ENCODE assay signal across 11 cellular contexts in the genomic region with DNA sequence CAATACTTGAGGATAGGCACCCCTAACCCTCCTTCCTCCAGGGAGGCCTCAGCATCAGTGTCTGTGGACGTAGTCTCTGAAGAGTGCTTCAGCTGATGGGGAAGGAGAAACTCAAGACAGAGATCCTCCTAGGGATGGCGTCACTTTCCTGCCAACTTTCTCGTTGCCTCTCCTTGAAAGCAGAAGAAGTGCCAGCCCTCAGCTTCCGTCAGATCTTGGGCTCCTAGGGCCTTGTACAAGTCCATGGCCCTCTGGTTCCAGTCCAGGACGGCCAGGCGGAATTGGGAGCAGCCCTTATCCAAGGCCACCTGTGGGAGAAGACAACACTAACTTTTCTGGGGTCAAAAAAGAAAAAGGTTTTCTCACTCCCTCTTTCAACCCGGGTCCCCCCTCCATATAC. TPM values are rescaled to one million over a fixed set of nuclear protein-coding genes. Genes with fewer than 3 reads are reported as not detected.
DNase-seq lines count a peak whose midpoint lies in the region; ATAC-seq, FAIRE-seq and TF ChIP-seq lines count a peak whose summit lies in the region.
"Had no signal": no experiment of that assay in that cellular context is flagged by ENCODE, and none has a peak within 500 bp of the region (broad histone marks: within the 10 kb centered on the region; RNA-seq: fewer than 3 reads in every experiment).

No MANE protein-coding gene starts in this region.

- H3K4me3 ChIP-seq in A549 = no peak overlapping the region
- H3K4me3 ChIP-seq in HFF-Myc (replicated peaks; ENCODE audit: low read depth, low read length) = peak overlapping the region; percentile 68
- H3K4me3 ChIP-seq in mammary epithelial cell (replicated peaks in 1 of 3; ENCODE audit: insufficient read depth in 1 of 3, low read depth in 2 of 3, low read length in 3 of 3) = peak overlapping the region in 1 of 3 experiments; percentile 76
- peak overlapping the region in 1 of 2 experiments; percentile 93 for H3K4me3 ChIP-seq in mesenchymal stem cell (ENCODE audit: insufficient read depth in 1 of 2, low read depth in 1 of 2, low read length in 2 of 2)

- dilution Hi-C loops in mammary epithelial cell (cut with HindIII; ENCODE audit: low sequenced_read_pairs) = no loop called here

- H4K8ac ChIP-seq in mesenchymal stem cell (ENCODE audit: low read length) = peak overlapping the region; percentile 9

- no peak overlapping the region for H3K14ac ChIP-seq in mesenchymal stem cell (ENCODE audit: low read length in 2 of 2)

- POLR2A ChIA-PET in A549 (lab: Yijun Ruan, JAX) = interaction anchor here (1.0 to 2.7 kb wide), 3 partner anchors 12 to 60 kb away, joined by 3 to 81 read pairs (median 34); a partner anchor contains a TSS

- H2AK5ac ChIP-seq in mesenchymal stem cell (ENCODE audit: low read length, severe bottlenecking) = peak overlapping the region; percentile 55

- H2BK120ac ChIP-seq in mesenchymal stem cell (ENCODE audit: low read depth, low read length) = no peak overlapping the region

- H3K79me1 ChIP-seq in mesenchymal stem cell (replicated peaks; ENCODE audit: low read length, poor library complexity, severe bottlenecking) = peaks cover 9% of the 10 kb centered on the region

- TF ChIP-seq RAD21 in A549 (conservative IDR thresholded peaks at IDR 0.05 in 1 of 2, IDR thresholded peaks at IDR 0.05 in 1 of 2) = no peak

- H3K9me3 ChIP-seq in A549 = no peaks in the 10 kb centered on the region
- no peaks in the 10 kb centered on the region for H3K9me3 ChIP-seq in mammary epithelial cell (replicated peaks; ENCODE audit: insufficient read depth, low read length)
- no peaks in the 10 kb centered on the region for H3K9me3 ChIP-seq in mesenchymal stem cell (ENCODE audit: control insufficient read depth, low read length)

- DNase-seq in A549 (ENCODE audit: low read depth in 1 of 2, low spot score in 1 of 2) (no peak), HFF-Myc (ENCODE audit: extremely low read depth, low read depth) (no peak), mammary epithelial cell (no peak), mesenchymal stem cell (no peak), NCI-H2196 (lab: John Stamatoyannopoulos, UW; ENCODE audit: unreplicated experiment) (no peak), HCEC 1CT (no peak)
- no peak for DNase-seq in stimulated activated naive B cell treated with anti-CD40 and anti-IgM and Interleukin-4, amounts not matched to agents 10 μg/mL and 1 μg/mL and 100 μg/mL, for 72 hours

- H3K4me2 ChIP-seq in A549 (peak overlapping the region; percentile 95), mammary epithelial cell (ENCODE audit: insufficient read depth, low read depth, low read length) (peak overlapping the region; percentile 89), mesenchymal stem cell (ENCODE audit: low read length, poor library complexity, severe bottlenecking) (peak overlapping the region; percentile 52)

- WGBS in A549 (ENCODE audit: missing lambda C conversion rate) = 89% methylated on average over 7 of the region's 7 CpGs
- WGBS in mammary epithelial cell (ENCODE audit: low coverage, missing lambda C conversion rate) = 90% methylated on average over 7 of the region's 7 CpGs
- 90% methylated on average over 7 of the region's 7 CpGs for WGBS in mesenchymal stem cell

- no peak for TF ChIP-seq EP300 in A549 (IDR thresholded peaks at IDR 0.05)

- CTCF ChIA-PET in A549 (lab: Yijun Ruan, JAX) (interaction anchor here (1.3 to 14.2 kb wide), 8 partner anchors 7 to 90 kb away, joined by 4 to 130 read pairs (median 12); a partner anchor contains a TSS), mammary epithelial cell (lab: Charles Lee; ENCODE audit: low non-redundant PET) (no interaction called here)

- no peak overlapping the region for H3K27ac Mint-ChIP-seq in stimulated activated naive B cell treated with anti-CD40 and anti-IgM and Interleukin-4, amounts not matched to agents 10 μg/mL and 1 μg/mL and 100 μg/mL, for 72 hours

- H3K27me3 ChIP-seq in mammary epithelial cell (ENCODE audit: insufficient read depth, low read length) = no peaks in the 10 kb centered on the region
- no peaks in the 10 kb centered on the region for H3K27me3 ChIP-seq in mesenchymal stem cell (ENCODE audit: control insufficient read depth in 1 of 2, insufficient read depth in 1 of 2, low read length in 2 of 2)

- H3K27me3 Mint-ChIP-seq in stimulated activated naive B cell treated with anti-CD40 and anti-IgM and Interleukin-4, amounts not matched to agents 10 μg/mL and 1 μg/mL and 100 μg/mL, for 72 hours = no peaks in the 10 kb centered on the region

- H3K9ac ChIP-seq in mammary epithelial cell (ENCODE audit: insufficient read depth, low read length) (no peak overlapping the region), mesenchymal stem cell (ENCODE audit: low read length) (peak overlapping the region; percentile 98)

- peaks cover 9 to 14% of the 10 kb centered on the region in 2 donors for H3K4me1 Mint-ChIP-seq in stimulated activated naive B cell treated with anti-CD40 and anti-IgM and Interleukin-4, amounts not matched to agents 10 μg/mL and 1 μg/mL and 100 μg/mL, for 72 hours

- no peaks in the 10 kb centered on the region for H3K9me3 Mint-ChIP-seq in stimulated activated naive B cell treated with anti-CD40 and anti-IgM and Interleukin-4, amounts not matched to agents 10 μg/mL and 1 μg/mL and 100 μg/mL, for 72 hours

- TF ChIP-seq CTCF in A549 (IDR thresholded peaks at IDR 0.05) (no peak), HFF-Myc (IDR thresholded peaks at IDR 0.05; ENCODE audit: low read depth, low read length, missing control alignments) (no peak), mammary epithelial cell (conservative IDR thresholded peaks at IDR 0.05 in 1 of 2, IDR thresholded peaks at IDR 0.05 in 1 of 2; ENCODE audit: extremely low read depth in 1 of 2, insufficient read depth in 1 of 2, low read depth in 1 of 2, low read length in 2 of 2) (no peak)

- H3K27ac ChIP-seq in A549 (no peak overlapping the region), mammary epithelial cell (ENCODE audit: insufficient read depth, low read depth, low read length) (no peak overlapping the region), mesenchymal stem cell (ENCODE audit: low read length, poor library complexity, severe bottlenecking) (no peak overlapping the region)

- in situ Hi-C loops in mammary epithelial cell (cut with MboI; ENCODE audit: low sequenced_read_pairs in 2 of 2) = loop anchor here in 1 of 2 donors (5.0 kb wide), 1 partner anchor 61 kb away; a partner anchor contains a TSS

- FAIRE-seq in A549 (lab: Jason Lieb, UNC) = no peak

- H4K91ac ChIP-seq in mesenchymal stem cell (ENCODE audit: low read length) = no peak overlapping the region

- no peak overlapping the region for H3K4ac ChIP-seq in mesenchymal stem cell (ENCODE audit: low read depth in 1 of 2, low read length in 2 of 2)

- ATAC-seq in A549 (no peak), GM21723 (IDR thresholded peaks at IDR 0.05; ENCODE audit: unreplicated experiment) (no peak)
- no peak for ATAC-seq in stimulated activated naive B cell treated with anti-CD40 and anti-IgM and Interleukin-4, amounts not matched to agents 10 μg/mL and 1 μg/mL and 100 μg/mL, for 72 hours (replicated peaks)

- H3K4me3 Mint-ChIP-seq in stimulated activated naive B cell treated with anti-CD40 and anti-IgM and Interleukin-4, amounts not matched to agents 10 μg/mL and 1 μg/mL and 100 μg/mL, for 72 hours = peak overlapping the region in 1 of 2 donors; percentile 90

- BruUV-seq in mammary epithelial cell (replicated peaks; lab: Mats Ljungman, UMichigan) = TSS peak; percentile 77

- H2BK15ac ChIP-seq in mesenchymal stem cell (ENCODE audit: low read depth, poor library complexity, severe bottlenecking) = no peak overlapping the region

- TF ChIP-seq POLR2A in A549 (IDR thresholded peaks at IDR 0.05; ENCODE audit: low read length) = no peak

- H2AFZ ChIP-seq in mammary epithelial cell (ENCODE audit: low read depth, low read length) (no peak overlapping the region), mesenchymal stem cell (ENCODE audit: low read depth, low read length) (no peak overlapping the region)

- no peak overlapping the region for H2BK12ac ChIP-seq in mesenchymal stem cell (ENCODE audit: low read length in 2 of 2)

- H3K18ac ChIP-seq in mesenchymal stem cell (ENCODE audit: low read depth in 1 of 2, low read length in 2 of 2) = no peak overlapping the region

- no peak overlapping the region for H2BK5ac ChIP-seq in mesenchymal stem cell (ENCODE audit: low read depth, low read length, poor library complexity, severe bottlenecking)

- intact Hi-C loops in mammary epithelial cell (cut with micrococcal nuclease) = no loop called here

- H3K23ac ChIP-seq in mesenchymal stem cell (ENCODE audit: low read length in 2 of 2) = no peak overlapping the region

- H3K36me3 Mint-ChIP-seq in stimulated activated naive B cell treated with anti-CD40 and anti-IgM and Interleukin-4, amounts not matched to agents 10 μg/mL and 1 μg/mL and 100 μg/mL, for 72 hours = peaks cover 0 to 12% of the 10 kb centered on the region in 2 donors

- H3K79me2 ChIP-seq in mammary epithelial cell (ENCODE audit: insufficient read depth, low read length) = peaks cover 9% of the 10 kb centered on the region

- H4K20me1 ChIP-seq in mammary epithelial cell (ENCODE audit: insufficient read depth, low read length) = no peaks in the 10 kb centered on the region

- H3K4me1 ChIP-seq in A549 (peaks cover 10% of the 10 kb centered on the region; the same call in 2 of the 3 replicates), mammary epithelial cell (ENCODE audit: insufficient read depth, low read length) (peaks cover 2% of the 10 kb centered on the region), mesenchymal stem cell (ENCODE audit: control insufficient read depth, insufficient read depth, low read depth, low read length) (peaks cover 7% of the 10 kb centered on the region)

- no peaks in the 10 kb centered on the region for H3K36me3 ChIP-seq in mammary epithelial cell (ENCODE audit: insufficient read depth, low read length)
- peaks cover 3 to 6% of the 10 kb centered on the region in 2 experiments for H3K36me3 ChIP-seq in mesenchymal stem cell (ENCODE audit: control insufficient read depth in 1 of 2, insufficient read depth in 2 of 2, low read depth in 1 of 2, low read length in 2 of 2)

RNA-seq across cellular contexts. Expression of a gene that starts 1.3 kb away (rescaled TPM):
- 38.1 and 44.4 TPM in 2 replicates for polyA plus RNA-seq in A549 (2011; rRNA removed)
- 30.0 and 37.5 TPM in 2 replicates for polyA plus RNA-seq in A549 (2012; cell fraction: cytosol; rRNA removed)
- 26.8 and 43.1 TPM in 2 replicates for polyA plus RNA-seq in A549 (2012; cell fraction: nucleus; rRNA removed)
- polyA plus RNA-seq in A549 (2017; fragmentation: RNase III; extraction: RNeasy Plus Mini Kit Qiagen cat#74134 plus additional on column Dnase treatment) = 59.8 to 76.3 TPM (median 70.1 TPM) in 3 replicates
- 12.4 and 13.3 TPM in 2 replicates for polyA minus RNA-seq in A549 (2011; rRNA and poly(A)+ RNA removed)
- total RNA-seq in mammary epithelial cell = 10 to 100 TPM; 18.2 to 49.8 TPM
- 18.3 TPM for polyA plus RNA-seq in mammary epithelial cell
- 52.0 TPM for polyA minus RNA-seq in mammary epithelial cell
- polyA plus RNA-seq in mesenchymal stem cell (2013, experiment 1 of 2) = 139 TPM
- 137 TPM for polyA plus RNA-seq in mesenchymal stem cell (2013, experiment 2 of 2)

RNA-seq across cellular contexts. Expression of a gene that starts 3.6 kb away (rescaled TPM):
- polyA plus RNA-seq in A549 (2011; rRNA removed) = 0.31 and 0.34 TPM in 2 replicates
- 0.26 and 0.30 TPM in 2 replicates for polyA plus RNA-seq in A549 (2012; cell fraction: cytosol; rRNA removed)
- polyA plus RNA-seq in A549 (2012; cell fraction: nucleus; rRNA removed) = 0.42 and 0.73 TPM in 2 replicates
- polyA plus RNA-seq in A549 (2017; fragmentation: RNase III; extraction: RNeasy Plus Mini Kit Qiagen cat#74134 plus additional on column Dnase treatment) = 0.37 to 0.63 TPM (median 0.50 TPM) in 3 replicates
- polyA minus RNA-seq in A549 (2011; rRNA and poly(A)+ RNA removed) = 0.33 TPM in 1 of 2 replicates, not detected in the other
- total RNA-seq in mammary epithelial cell = under 1 TPM; 0.33 to 0.42 TPM
- polyA plus RNA-seq in mammary epithelial cell = 0.27 TPM
- not detected for polyA minus RNA-seq in mammary epithelial cell
- polyA plus RNA-seq in mesenchymal stem cell (2013, experiment 1 of 2) = 0.58 TPM
- polyA plus RNA-seq in mesenchymal stem cell (2013, experiment 2 of 2) = 0.55 TPM
- total RNA-seq: T-helper 1 cell treated with Interleukin-12 subunit alpha and Interleukin-12 subunit beta and Interleukin-4 antibody, amounts not matched to agents 30 ng/mL and 1 ng/mL, for 36 hours had no signal

RNA-seq across cellular contexts. Expression of a gene that starts 11.6 kb away (rescaled TPM):
- polyA plus RNA-seq in A549 (2011; rRNA removed) (40.7 and 45.3 TPM in 2 replicates), A549 (2017; fragmentation: RNase III; extraction: RNeasy Plus Mini Kit Qiagen cat#74134 plus additional on column Dnase treatment) (38.9 to 45.2 TPM (median 42.9 TPM) in 3 replicates), mammary epithelial cell (40.8 TPM)
- polyA plus RNA-seq in A549 (2012; cell fraction: cytosol; rRNA removed) = 57.2 and 75.6 TPM in 2 replicates
- polyA plus RNA-seq in A549 (2012; cell fraction: nucleus; rRNA removed) = 120 and 125 TPM in 2 replicates
- polyA minus RNA-seq in A549 (2011; rRNA and poly(A)+ RNA removed) = 74.1 and 80.2 TPM in 2 replicates
- total RNA-seq in mammary epithelial cell = 10 to 100 TPM; 37.2 to 53.3 TPM
- polyA minus RNA-seq in mammary epithelial cell = 126 TPM
- 32.3 TPM for polyA plus RNA-seq in mesenchymal stem cell (2013, experiment 1 of 2)
- polyA plus RNA-seq in mesenchymal stem cell (2013, experiment 2 of 2) = 32.1 TPM

RNA-seq across cellular contexts. Expression of a gene that starts 24.4 kb away (rescaled TPM):
- polyA plus RNA-seq in A549 (2011; rRNA removed) (0.16 and 0.20 TPM in 2 replicates), A549 (2017; fragmentation: RNase III; extraction: RNeasy Plus Mini Kit Qiagen cat#74134 plus additional on column Dnase treatment) (0.05 to 0.26 TPM (median 0.10 TPM) in 3 replicates), mammary epithelial cell (not detected)
- 0.01 and 0.03 TPM in 2 replicates for polyA plus RNA-seq in A549 (2012; cell fraction: cytosol; rRNA removed)
- polyA plus RNA-seq in A549 (2012; cell fraction: nucleus; rRNA removed) = 0.04 and 0.05 TPM in 2 replicates
- not detected in 2 replicates for polyA minus RNA-seq in A549 (2011; rRNA and poly(A)+ RNA removed)
- total RNA-seq in mammary epithelial cell = not detected
- not detected for polyA minus RNA-seq in mammary epithelial cell
- polyA plus RNA-seq in mesenchymal stem cell (2013, experiment 1 of 2) = 0.35 TPM
- 0.36 TPM for polyA plus RNA-seq in mesenchymal stem cell (2013, experiment 2 of 2)
- total RNA-seq: LHCN-M2, pulmonary artery endothelial cell had no signal

RNA-seq across cellular contexts. Expression of a gene that starts 36.4 kb away (rescaled TPM):
- polyA plus RNA-seq in A549 (2011; rRNA removed) = 0.05 and 0.11 TPM in 2 replicates
- 0.17 and 0.21 TPM in 2 replicates for polyA plus RNA-seq in A549 (2012; cell fraction: cytosol; rRNA removed)
- polyA plus RNA-seq in A549 (2012; cell fraction: nucleus; rRNA removed) = 0.89 and 1.1 TPM in 2 replicates
- 0.19 to 0.30 TPM (median 0.22 TPM) in 3 replicates for polyA plus RNA-seq in A549 (2017; fragmentation: RNase III; extraction: RNeasy Plus Mini Kit Qiagen cat#74134 plus additional on column Dnase treatment)
- 0.58 TPM in 1 of 2 replicates, not detected in the other for polyA minus RNA-seq in A549 (2011; rRNA and poly(A)+ RNA removed)
- total RNA-seq in mammary epithelial cell = 10 to 100 TPM in 1 of 2 donors, 1 to 10 TPM in 1; 4.3 to 56.5 TPM
- polyA plus RNA-seq in mammary epithelial cell = 49.4 TPM
- 31.3 TPM for polyA minus RNA-seq in mammary epithelial cell
- 0.98 TPM for polyA plus RNA-seq in mesenchymal stem cell (2013, experiment 1 of 2)
- 1.0 TPM for polyA plus RNA-seq in mesenchymal stem cell (2013, experiment 2 of 2)
